8 cellular contexts compared by ENCODE assay signal in genomic region chr3:44862221-44862637, GRCh38. TPM values are rescaled to one million over a fixed set of nuclear protein-coding genes. Genes with fewer than 3 reads are reported as not detected.
A peak's percentile ranks its signal among the peaks of the same experiment; 100 is the strongest.
DNase-seq lines count a peak whose midpoint lies in the region; ATAC-seq and TF ChIP-seq lines count a peak whose summit lies in the region.

No MANE protein-coding gene starts in this region.

- no TSS peak for BruUV-seq in A673 (replicated peaks; lab: Mats Ljungman, UMichigan)

- DNase-seq in A673 (ENCODE audit: low spot score) (no peak), RWPE2 (ENCODE audit: low spot score) (no peak), T-helper 9 cell (no peak)
- DNase-seq in effector memory CD4-positive, alpha-beta T cell: no peak
- peak in 2 of 10 donors; percentile 35 to 37 for DNase-seq in naive thymus-derived CD8-positive, alpha-beta T cell
- DNase-seq in activated CD8-positive, alpha-beta memory T cell treated with anti-CD3 and anti-CD28 coated beads, Interleukin-2, amount 50 U/mL, for 4 hours: no peak

- peaks cover 24 to 51% (median 48%) of the 10 kb centered on the region in 4 donors for H3K4me1 Mint-ChIP-seq in naive thymus-derived CD8-positive, alpha-beta T cell

- POLR2A ChIA-PET in A673 (lab: Charles Lee; ENCODE audit: low non-redundant PET): no interaction called here
- POLR2A ChIA-PET in naive thymus-derived CD8-positive, alpha-beta T cell (lab: Charles Lee): no interaction called here

- peaks cover 0 to 5% (median under 1%) of the 10 kb centered on the region in 3 donors for H3K36me3 Mint-ChIP-seq in naive thymus-derived CD8-positive, alpha-beta T cell

- no peak for TF ChIP-seq CTCF in A673 (conservative IDR thresholded peaks at IDR 0.05; ENCODE audit: low read depth, low read length)
- no peak for TF ChIP-seq CTCF in RWPE2 (IDR thresholded peaks at IDR 0.05; ENCODE audit: poor library complexity, severe bottlenecking)

- no peaks in the 10 kb centered on the region for H3K9me3 Mint-ChIP-seq in naive thymus-derived CD8-positive, alpha-beta T cell

- H3K4me1 ChIP-seq in A673 (ENCODE audit: insufficient read depth, low read length, poor library complexity, severe bottlenecking): no peaks in the 10 kb centered on the region
- H3K4me1 ChIP-seq in RWPE2 (ENCODE audit: insufficient read depth, poor library complexity, severe bottlenecking): peaks cover 6% of the 10 kb centered on the region
- H3K4me1 ChIP-seq in effector memory CD4-positive, alpha-beta T cell (ENCODE audit: control insufficient read depth, insufficient read depth, low read length, poor library complexity, severe bottlenecking): peaks cover 16% of the 10 kb centered on the region

- peak overlapping the region; percentile 80 to 96 (median 93) for H3K27ac Mint-ChIP-seq in naive thymus-derived CD8-positive, alpha-beta T cell

- CTCF ChIA-PET in A673 (lab: Charles Lee): no interaction called here

- H3K4me3 Mint-ChIP-seq in naive thymus-derived CD8-positive, alpha-beta T cell: peak overlapping the region; percentile 77 to 93 (median 87)

- H3K27ac ChIP-seq in A673 (ENCODE audit: low read depth, low read length, poor library complexity, severe bottlenecking): peak overlapping the region; percentile 47
- H3K27ac ChIP-seq in RWPE2 (ENCODE audit: poor library complexity, severe bottlenecking): peak overlapping the region; percentile 70
- peak overlapping the region; percentile 62 for H3K27ac ChIP-seq in effector memory CD4-positive, alpha-beta T cell (ENCODE audit: insufficient read depth, low read length, poor library complexity, severe bottlenecking)

- ATAC-seq in GM18517 (IDR thresholded peaks at IDR 0.05; ENCODE audit: unreplicated experiment): peak; percentile 44
- peak; percentile 23 for ATAC-seq in HG02981 (IDR thresholded peaks at IDR 0.05; ENCODE audit: unreplicated experiment)
- ATAC-seq in RWPE2 (ENCODE audit: low read depth): peak; percentile 38
- peak; percentile 23 to 24 for ATAC-seq in naive thymus-derived CD8-positive, alpha-beta T cell

- intact Hi-C loops in A673 (cut with micrococcal nuclease; ENCODE audit: unreplicated experiment): no loop called here

- H3K9me3 ChIP-seq in A673 (ENCODE audit: low read depth, low read length, poor library complexity, severe bottlenecking) (no peaks in the 10 kb centered on the region), RWPE2 (ENCODE audit: severe bottlenecking) (no peaks in the 10 kb centered on the region)
- no peaks in the 10 kb centered on the region for H3K9me3 ChIP-seq in effector memory CD4-positive, alpha-beta T cell (ENCODE audit: control insufficient read depth, low read length)

- no peaks in the 10 kb centered on the region for H3K27me3 Mint-ChIP-seq in naive thymus-derived CD8-positive, alpha-beta T cell

- peak overlapping the region; percentile 52 for H3K4me3 ChIP-seq in A673 (ENCODE audit: low read depth, low read length, poor library complexity, severe bottlenecking)
- H3K4me3 ChIP-seq in RWPE2 (ENCODE audit: severe bottlenecking): peak overlapping the region; percentile 42
- peak overlapping the region; percentile 52 for H3K4me3 ChIP-seq in effector memory CD4-positive, alpha-beta T cell (ENCODE audit: insufficient read depth, low read depth, low read length, poor library complexity, severe bottlenecking)

- H3K36me3 ChIP-seq in A673 (ENCODE audit: insufficient read depth, low read length, poor library complexity, severe bottlenecking) (no peaks in the 10 kb centered on the region), RWPE2 (ENCODE audit: low read depth) (peaks cover 6% of the 10 kb centered on the region; the same call in 1 of the 2 replicates)
- peaks cover 4% of the 10 kb centered on the region for H3K36me3 ChIP-seq in effector memory CD4-positive, alpha-beta T cell (ENCODE audit: control insufficient read depth, insufficient read depth, low read length)

- H3K27me3 ChIP-seq in A673 (replicated peaks; ENCODE audit: insufficient read depth, low read depth, low read length, poor library complexity): no peaks in the 10 kb centered on the region
- no peaks in the 10 kb centered on the region for H3K27me3 ChIP-seq in RWPE2 (ENCODE audit: insufficient read depth, poor library complexity, severe bottlenecking)
- no peaks in the 10 kb centered on the region for H3K27me3 ChIP-seq in effector memory CD4-positive, alpha-beta T cell (replicated peaks; ENCODE audit: control insufficient read depth, insufficient read depth, low read length, poor library complexity, severe bottlenecking)

RNA-seq across cellular contexts. Expression of gene TMEM42, which starts 0.5 kb away (rescaled TPM):
- total RNA-seq in A673 (2021): 6.5 and 8.8 TPM in 2 replicates
- total RNA-seq in naive thymus-derived CD8-positive, alpha-beta T cell: 10 to 100 TPM; 22.8 to 25.9 TPM
- polyA plus RNA-seq in naive thymus-derived CD8-positive, alpha-beta T cell: 10 to 100 TPM; 51.8 to 74.2 (median 51.9) TPM

RNA-seq across cellular contexts. Expression of gene TGM4, which starts 12.2 kb away (rescaled TPM):
- total RNA-seq in A673 (2021): 0.09 TPM in 1 of 2 replicates, not detected in the other
- total RNA-seq in naive thymus-derived CD8-positive, alpha-beta T cell: not detected
- polyA plus RNA-seq in naive thymus-derived CD8-positive, alpha-beta T cell: under 1 TPM in 1 of 3 donors, not detected in 2; 0.05 TPM
